ENCODE assay signal across 19 cellular contexts in the genomic region with DNA sequence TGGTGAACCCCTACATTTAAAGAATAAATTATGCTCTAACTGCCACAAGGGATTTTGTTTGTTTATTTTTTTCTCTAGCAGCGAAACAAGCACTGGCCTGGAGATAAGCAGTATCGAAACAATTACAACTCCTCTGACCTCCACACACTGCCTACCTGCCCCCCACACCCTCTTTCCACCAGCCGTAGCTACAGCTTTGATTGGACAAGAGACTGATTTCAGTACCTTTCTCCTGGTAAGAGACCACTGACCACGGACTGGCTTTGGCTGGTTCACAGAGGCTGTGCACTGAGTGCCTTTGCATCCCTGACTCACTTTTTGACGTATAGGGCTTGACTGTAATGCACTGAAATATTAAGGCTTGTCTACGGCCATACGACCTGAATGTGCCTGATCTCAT. TPM values are rescaled to one million over a fixed set of nuclear protein-coding genes. Genes with fewer than 3 reads are reported as not detected.
DNase-seq lines count a peak whose midpoint lies in the region; ATAC-seq and TF ChIP-seq lines count a peak whose summit lies in the region.
"Had no signal": no experiment of that assay in that cellular context is flagged by ENCODE, and none has a peak within 500 bp of the region (broad histone marks: within the 10 kb centered on the region; RNA-seq: fewer than 3 reads in every experiment).

No MANE protein-coding gene starts in this region.

- H2AK9ac ChIP-seq in IMR-90 (replicated peaks; ENCODE audit: low read depth, low read length, poor library complexity), result no peak overlapping the region

- H2BK20ac ChIP-seq in IMR-90 (ENCODE audit: low read depth, low read length), result no peak overlapping the region

- no peak overlapping the region for H4K8ac ChIP-seq in IMR-90 (ENCODE audit: low read depth in 2 of 2, low read length in 2 of 2)

- no peaks in the 10 kb centered on the region for H3K79me1 ChIP-seq in IMR-90 (ENCODE audit: low read depth in 1 of 2, low read length in 2 of 2)

- no peak overlapping the region for H3K4ac ChIP-seq in IMR-90 (ENCODE audit: low read depth, low read length)

- H3K4me2 ChIP-seq in IMR-90 (ENCODE audit: low read depth, low read length) (no peak overlapping the region), neural progenitor cell (no peak overlapping the region)

- ATAC-seq in IMR-90 (ENCODE audit: low read depth) (no peak), upper lobe of left lung (ENCODE audit: low FRiP score in 2 of 2) (no peak), GM19395 (IDR thresholded peaks at IDR 0.05; ENCODE audit: unreplicated experiment) (no peak)

- BruUV-seq in IMR-90 (replicated peaks; lab: Mats Ljungman, UMichigan), result no TSS peak

- no peaks in the 10 kb centered on the region for H3K4me1 ChIP-seq in IMR-90 (ENCODE audit: control insufficient read depth, insufficient read depth, low read length)
- peaks cover 4% of the 10 kb centered on the region for H3K4me1 ChIP-seq in endodermal cell (ENCODE audit: control insufficient read depth, insufficient read depth, low read length)
- H3K4me1 ChIP-seq in neural progenitor cell, result peaks cover 27% of the 10 kb centered on the region
- peaks cover 0 to 8% (median 2%) of the 10 kb centered on the region in 4 donors for H3K4me1 ChIP-seq in upper lobe of left lung
- H3K4me1 ChIP-seq: BE2C had no signal

- DNase-seq in IMR-90 (no peak), endodermal cell (no peak), neural progenitor cell (ENCODE audit: low spot score) (no peak), upper lobe of left lung (no peak), midbrain (lab: John Stamatoyannopoulos, UW) (no peak), nephron progenitor cell (no peak), SIG-M5 treated with dmso at 0.1 percent for 504 hours (lab: John Stamatoyannopoulos, UW; ENCODE audit: unreplicated experiment) (no peak)
- DNase-seq: BE2C, DND-41, KBM-7, MM.1S, NCI-H1048, NCI-H1417 treated with DMSO at 0.1 percent for 48 hours, NCI-H187, NCI-H446, NCI-H526 treated with DMSO at 0.1 percent for 48 hours, OCI-M1, Right ventricle myocardium superior had no signal

- H3K9me3 Mint-ChIP-seq in endodermal cell (peaks cover 20% of the 10 kb centered on the region), neural progenitor cell (peaks cover 14% of the 10 kb centered on the region), nephron progenitor cell (peaks cover 21% of the 10 kb centered on the region)

- H3K4me3 ChIP-seq in IMR-90 (ENCODE audit: insufficient read depth, low read depth, low read length) (no peak overlapping the region), endodermal cell (ENCODE audit: low read length) (peak overlapping the region; percentile 66), neural progenitor cell (no peak overlapping the region), upper lobe of left lung (no peak overlapping the region)

- H3K14ac ChIP-seq in IMR-90 (replicated peaks; ENCODE audit: low read depth, low read length), result no peak overlapping the region

- CTCF ChIA-PET in IMR-90 (lab: Yijun Ruan, JAX), result interaction anchor here (1.0 kb wide), 1 partner anchor 11 kb away, joined by 3 read pairs; no protein-coding TSS in a partner anchor

- TF ChIP-seq POLR2A in IMR-90 (IDR thresholded peaks at IDR 0.05; ENCODE audit: low read depth, low read length), result no peak
- TF ChIP-seq POLR2A in upper lobe of left lung (IDR thresholded peaks at IDR 0.05), result no peak

- WGBS in IMR-90 (ENCODE audit: extremely low coverage in 2 of 2, insufficient read length in 1 of 2), 2 experiments, result 54% methylated on average over 5 of the region's 7 CpGs; no CpG with 5 or more reads in 1 of the 2 experiments
- WGBS in endodermal cell (ENCODE audit: insufficient coverage in 1 of 2, insufficient read length in 1 of 2), 2 experiments, result 69 to 75% methylated on average over 6 to 7 of the region's 7 CpGs
- 59 to 71% methylated on average over 7 of the region's 7 CpGs for WGBS in upper lobe of left lung, 2 donors

- peaks cover 16% of the 10 kb centered on the region for H3F3A ChIP-seq in neural progenitor cell (ENCODE audit: low read depth)

- no peak overlapping the region for H3K27ac ChIP-seq in IMR-90 (ENCODE audit: insufficient read depth, low read length)
- no peak overlapping the region for H3K27ac ChIP-seq in endodermal cell (ENCODE audit: low read depth, low read length)
- peak overlapping the region; percentile 85 for H3K27ac ChIP-seq in neural progenitor cell
- peak overlapping the region; percentile 51 to 75 (median 64) for H3K27ac ChIP-seq in upper lobe of left lung

- dilution Hi-C loops in IMR-90 (cut with HindIII; ENCODE audit: low sequenced_read_pairs, unreplicated experiment), result no loop called here

- no peaks in the 10 kb centered on the region for H4K20me1 ChIP-seq in IMR-90 (ENCODE audit: insufficient read depth, low read length)
- no peaks in the 10 kb centered on the region for H4K20me1 ChIP-seq in neural progenitor cell (ENCODE audit: low read depth)

- H2BK120ac ChIP-seq in IMR-90 (ENCODE audit: low read depth, low read length), result no peak overlapping the region

- POLR2A ChIA-PET in IMR-90 (lab: Charles Lee; ENCODE audit: unreplicated experiment), result no interaction called here

- H3K27me3 Mint-ChIP-seq in endodermal cell (ENCODE audit: insufficient read depth) (no peaks in the 10 kb centered on the region), neural progenitor cell (ENCODE audit: insufficient read depth, low read depth) (peaks cover 2% of the 10 kb centered on the region), nephron progenitor cell (ENCODE audit: low read depth, poor library complexity) (peaks cover 6% of the 10 kb centered on the region)

- no peak for TF ChIP-seq RAD21 in IMR-90 (IDR thresholded peaks at IDR 0.05; ENCODE audit: low read length)

- H3K36me3 Mint-ChIP-seq in endodermal cell (ENCODE audit: low read depth), result no peaks in the 10 kb centered on the region
- no peaks in the 10 kb centered on the region for H3K36me3 Mint-ChIP-seq in neural progenitor cell
- peaks cover 2% of the 10 kb centered on the region for H3K36me3 Mint-ChIP-seq in nephron progenitor cell (ENCODE audit: low read depth)

- no peak overlapping the region for H3K18ac ChIP-seq in IMR-90 (ENCODE audit: low read depth, low read length)

- H3K9ac ChIP-seq in IMR-90 (ENCODE audit: low read depth, low read length) (no peak overlapping the region), endodermal cell (ENCODE audit: extremely low read depth, low read length, poor library complexity, severe bottlenecking) (peak overlapping the region; percentile 42), neural progenitor cell (no peak overlapping the region)

- intact Hi-C loops in IMR-90 (cut with micrococcal nuclease), result no loop called here

- no peak overlapping the region for H4K91ac ChIP-seq in IMR-90 (ENCODE audit: insufficient read depth, low read depth, low read length)

- no peak overlapping the region for H3K23ac ChIP-seq in IMR-90 (ENCODE audit: low read depth, low read length)

- no peak overlapping the region for H3K56ac ChIP-seq in IMR-90 (ENCODE audit: extremely low read depth, insufficient read depth, low read length)

- TF ChIP-seq EP300 in upper lobe of left lung (IDR thresholded peaks at IDR 0.05), result no peak

- in situ Hi-C loops in IMR-90 (cut with MboI; ENCODE audit: low sequenced_read_pairs), result no loop called here

- H3K4me1 Mint-ChIP-seq in endodermal cell (peaks cover 22% of the 10 kb centered on the region), neural progenitor cell (peaks cover 8% of the 10 kb centered on the region), nephron progenitor cell (peaks cover 22% of the 10 kb centered on the region)

- no peaks in the 10 kb centered on the region for H3K79me2 ChIP-seq in neural progenitor cell (ENCODE audit: low read depth)

- no peaks in the 10 kb centered on the region for H3K9me1 ChIP-seq in IMR-90 (ENCODE audit: insufficient read depth, low read length)

- no peak overlapping the region for H2AK5ac ChIP-seq in IMR-90 (ENCODE audit: low read depth, low read length)

- peak overlapping the region; percentile 69 for H2AFZ ChIP-seq in IMR-90 (replicated peaks; ENCODE audit: low read length, poor library complexity)
- H2AFZ ChIP-seq in neural progenitor cell (replicated peaks), result peak overlapping the region; percentile 76

- TF ChIP-seq CTCF in IMR-90 (conservative IDR thresholded peaks at IDR 0.05; ENCODE audit: low read depth, low read length), result no peak
- no peak for TF ChIP-seq CTCF in endodermal cell (conservative IDR thresholded peaks at IDR 0.05)
- no peak for TF ChIP-seq CTCF in neural progenitor cell (IDR thresholded peaks at IDR 0.05)
- TF ChIP-seq CTCF in upper lobe of left lung (IDR thresholded peaks at IDR 0.05), result no peak
- TF ChIP-seq CTCF in nephron progenitor cell (IDR thresholded peaks at IDR 0.05), result no peak

- H2BK15ac ChIP-seq in IMR-90 (ENCODE audit: low read depth, low read length), result no peak overlapping the region

- H3K36me3 ChIP-seq in IMR-90 (ENCODE audit: control insufficient read depth, insufficient read depth, low read length) (no peaks in the 10 kb centered on the region), endodermal cell (ENCODE audit: control insufficient read depth, insufficient read depth, low read length) (no peaks in the 10 kb centered on the region), neural progenitor cell (no peaks in the 10 kb centered on the region), upper lobe of left lung (no peaks in the 10 kb centered on the region)
- H3K36me3 ChIP-seq: BE2C had no signal

- no peak overlapping the region for H2BK5ac ChIP-seq in IMR-90 (ENCODE audit: low read depth, low read length, poor library complexity, severe bottlenecking)

- H3K27ac Mint-ChIP-seq in endodermal cell (peak overlapping the region; percentile 92), neural progenitor cell (no peak overlapping the region), nephron progenitor cell (no peak overlapping the region)

- H4K5ac ChIP-seq in IMR-90 (ENCODE audit: low read depth, low read length), result no peak overlapping the region

- peak overlapping the region; percentile 28 for H3K4me3 Mint-ChIP-seq in endodermal cell
- H3K4me3 Mint-ChIP-seq in neural progenitor cell, result no peak overlapping the region
- H3K4me3 Mint-ChIP-seq in nephron progenitor cell, result no peak overlapping the region

- H3K27me3 ChIP-seq in IMR-90 (ENCODE audit: control insufficient read depth, insufficient read depth, low read length), result peaks cover 4% of the 10 kb centered on the region
- H3K27me3 ChIP-seq in endodermal cell (ENCODE audit: control insufficient read depth, insufficient read depth, low read length, poor library complexity, severe bottlenecking), result no peaks in the 10 kb centered on the region
- no peaks in the 10 kb centered on the region for H3K27me3 ChIP-seq in neural progenitor cell
- no peaks in the 10 kb centered on the region for H3K27me3 ChIP-seq in upper lobe of left lung
- H3K27me3 ChIP-seq: BE2C had no signal

- H3K9me3 ChIP-seq in IMR-90 (ENCODE audit: control insufficient read depth, insufficient read depth, low read length) (no peaks in the 10 kb centered on the region; the same call in 1 of the 2 replicates), endodermal cell (ENCODE audit: control insufficient read depth, low read length) (peaks cover 28% of the 10 kb centered on the region), neural progenitor cell (ENCODE audit: low read depth) (peaks cover 3% of the 10 kb centered on the region), upper lobe of left lung (no peaks in the 10 kb centered on the region)
- H3K9me3 ChIP-seq: BE2C had no signal

RNA-seq across cellular contexts. Expression of gene ZDHHC20, which starts 7.4 kb away (rescaled TPM):
- 72.4 and 104 TPM in 2 replicates for total RNA-seq in IMR-90 (2012; rRNA removed)
- polyA plus RNA-seq in IMR-90 (2012; rRNA removed), result 11.6 and 16.1 TPM in 2 replicates
- polyA plus RNA-seq in IMR-90 (2012; cell fraction: cytosol; rRNA removed), result 13.1 and 14.4 TPM in 2 replicates
- 3.6 and 7.1 TPM in 2 replicates for polyA plus RNA-seq in IMR-90 (2012; cell fraction: nucleus; rRNA removed; ENCODE audit: low replicate concordance)
- total RNA-seq in endodermal cell, result 10 to 100 TPM; 85.2 to 94.1 TPM
- polyA plus RNA-seq in endodermal cell (2013, experiment 1 of 2), result 59.2 TPM
- 61.1 TPM for polyA plus RNA-seq in endodermal cell (2013, experiment 2 of 2)
- 105 and 175 TPM in 2 replicates for total RNA-seq in neural progenitor cell (ENCODE audit: low replicate concordance)
- total RNA-seq in upper lobe of left lung, result 100 to 1,000 TPM in 1 of 6 donors, 10 to 100 TPM in 5; 26.2 to 124 (median 72.0) TPM

Comparison
In these comparisons a context has a peak if more than half of its experiments do, and no peak if none do; other contexts are left out.
1. H3K27ac ChIP-seq: peak in neural progenitor cell (single experiment) and upper lobe of left lung (4 of 4); none in IMR-90 (single experiment) and endodermal cell (single experiment).